1 cellular context compared by ENCODE assay signal in the genomic region with DNA sequence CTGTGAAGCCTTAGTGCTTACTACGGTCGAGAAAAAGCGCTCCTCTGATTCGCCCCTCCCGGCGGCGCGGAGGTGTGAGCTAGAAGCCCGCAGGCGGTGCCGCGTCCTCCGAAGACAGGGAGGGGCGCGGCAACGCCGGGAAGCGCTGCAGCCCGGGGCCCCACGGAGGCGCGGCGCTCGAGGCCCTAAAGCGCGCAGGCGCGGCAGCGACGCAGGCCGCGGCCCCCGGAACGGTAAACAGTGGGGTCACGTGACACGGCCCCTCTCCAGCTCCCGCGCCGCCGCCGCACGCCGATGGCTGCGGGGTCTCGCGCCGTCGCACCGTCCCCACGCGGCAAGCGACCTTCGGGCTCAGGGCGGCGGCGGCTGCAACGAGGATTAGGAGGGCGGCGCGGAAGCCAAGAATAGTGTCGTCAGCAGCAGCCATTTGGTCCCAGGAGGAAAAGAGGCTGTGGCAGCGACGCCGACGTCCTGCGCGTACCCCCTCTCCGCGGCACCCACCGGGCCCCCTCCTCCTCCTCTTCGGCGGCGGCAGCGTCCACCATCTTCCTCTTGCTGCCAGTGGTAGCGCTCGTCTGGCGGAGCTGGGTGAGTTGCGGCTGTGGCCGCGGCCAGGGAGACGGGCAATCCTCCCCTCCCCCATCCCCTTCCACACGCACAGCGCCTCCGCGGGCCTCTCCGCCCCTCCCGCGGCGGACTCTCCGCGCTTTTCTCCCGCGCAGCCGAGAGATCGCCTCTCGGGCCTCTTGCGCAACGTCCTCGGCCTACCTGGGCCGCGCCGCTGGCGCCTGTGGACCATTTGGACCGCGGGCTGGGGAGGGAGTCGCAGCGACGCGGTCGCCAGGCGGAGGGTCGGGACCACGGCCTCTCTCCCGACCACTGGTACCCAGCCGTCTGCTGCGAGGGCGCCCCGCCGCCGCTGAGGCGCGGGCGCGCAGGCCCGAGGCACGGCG.
TF ChIP-seq lines count a peak whose summit lies in the region.

A gene with protein sequence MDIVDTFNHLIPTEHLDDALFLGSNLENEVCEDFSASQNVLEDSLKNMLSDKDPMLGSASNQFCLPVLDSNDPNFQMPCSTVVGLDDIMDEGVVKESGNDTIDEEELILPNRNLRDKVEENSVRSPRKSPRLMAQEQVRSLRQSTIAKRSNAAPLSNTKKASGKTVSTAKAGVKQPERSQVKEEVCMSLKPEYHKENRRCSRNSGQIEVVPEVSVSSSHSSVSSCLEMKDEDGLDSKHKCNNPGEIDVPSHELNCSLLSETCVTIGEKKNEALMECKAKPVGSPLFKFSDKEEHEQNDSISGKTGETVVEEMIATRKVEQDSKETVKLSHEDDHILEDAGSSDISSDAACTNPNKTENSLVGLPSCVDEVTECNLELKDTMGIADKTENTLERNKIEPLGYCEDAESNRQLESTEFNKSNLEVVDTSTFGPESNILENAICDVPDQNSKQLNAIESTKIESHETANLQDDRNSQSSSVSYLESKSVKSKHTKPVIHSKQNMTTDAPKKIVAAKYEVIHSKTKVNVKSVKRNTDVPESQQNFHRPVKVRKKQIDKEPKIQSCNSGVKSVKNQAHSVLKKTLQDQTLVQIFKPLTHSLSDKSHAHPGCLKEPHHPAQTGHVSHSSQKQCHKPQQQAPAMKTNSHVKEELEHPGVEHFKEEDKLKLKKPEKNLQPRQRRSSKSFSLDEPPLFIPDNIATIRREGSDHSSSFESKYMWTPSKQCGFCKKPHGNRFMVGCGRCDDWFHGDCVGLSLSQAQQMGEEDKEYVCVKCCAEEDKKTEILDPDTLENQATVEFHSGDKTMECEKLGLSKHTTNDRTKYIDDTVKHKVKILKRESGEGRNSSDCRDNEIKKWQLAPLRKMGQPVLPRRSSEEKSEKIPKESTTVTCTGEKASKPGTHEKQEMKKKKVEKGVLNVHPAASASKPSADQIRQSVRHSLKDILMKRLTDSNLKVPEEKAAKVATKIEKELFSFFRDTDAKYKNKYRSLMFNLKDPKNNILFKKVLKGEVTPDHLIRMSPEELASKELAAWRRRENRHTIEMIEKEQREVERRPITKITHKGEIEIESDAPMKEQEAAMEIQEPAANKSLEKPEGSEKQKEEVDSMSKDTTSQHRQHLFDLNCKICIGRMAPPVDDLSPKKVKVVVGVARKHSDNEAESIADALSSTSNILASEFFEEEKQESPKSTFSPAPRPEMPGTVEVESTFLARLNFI (N-terminal part only) (plus strand): TSS at position 240 of the 953 bp plus-strand sequence. CDS start 10,750 bp downstream, outside the sequence.

TF ChIP-seq in K562, 482 proteins besides CTCF, POLR2A, EP300 and RAD21 (continued from another document and continues in another):
- TF ChIP-seq TRIM24 (IDR thresholded peaks at IDR 0.05) (peak; percentile 52 to 71; a peak in 3 of 4 replicates), PHF21A (IDR thresholded peaks at IDR 0.05; ENCODE audit: borderline replicate concordance, low read depth) (no peak), SAP30 (IDR thresholded peaks at IDR 0.05; ENCODE audit: borderline replicate concordance, insufficient read depth, low read depth, low read length, poor library complexity, severe bottlenecking) (peak; percentile 61), GABPB1 (CRISPR knock-in tag; IDR thresholded peaks at IDR 0.05) (peak; percentile 37; the same call in 1 of the 2 replicates), GTF2A2 (tag; IDR thresholded peaks at IDR 0.05) (0 out of 2 replicates have a peak, but pooled peaks have one; percentile 24), ZNF134 (CRISPR knock-in tag; conservative IDR thresholded peaks at IDR 0.05) (no peak), ZNF766 (CRISPR knock-in tag; conservative IDR thresholded peaks at IDR 0.05) (0 out of 2 replicates have a peak, but pooled peaks have one; percentile 52), ZSCAN32 (CRISPR knock-in tag; IDR thresholded peaks at IDR 0.05) (no peak), SOX6 (IDR thresholded peaks at IDR 0.05) (peak; percentile 12; the same call in 1 of the 2 replicates), TAF7 (tag; IDR thresholded peaks at IDR 0.05) (peak; percentile 80), MBD2 (IDR thresholded peaks at IDR 0.05; ENCODE audit: borderline replicate concordance, low read depth) (peak; percentile 2; the same call in 1 of the 2 replicates), SIN3B (IDR thresholded peaks at IDR 0.05; ENCODE audit: low read depth) (peak; percentile 68), RCOR1 (IDR thresholded peaks at IDR 0.05; ENCODE audit: borderline replicate concordance in 1 of 2, low read depth in 2 of 2, low read length in 2 of 2) (peak in 1 of 2 experiments; percentile 22; a peak in 1 of 4 replicates), SUPT5H (IDR thresholded peaks at IDR 0.05) (peak; percentile 68), MYBL2 (IDR thresholded peaks at IDR 0.05; ENCODE audit: low read depth) (no peak), MYBL2 (CRISPR knock-in tag; IDR thresholded peaks at IDR 0.05; ENCODE audit: borderline replicate concordance) (no peak), MAZ (CRISPR knock-in tag; conservative IDR thresholded peaks at IDR 0.05 in 1 of 2, IDR thresholded peaks at IDR 0.05 in 1 of 2) (peak; percentile 92 to 95), ZNF830 (CRISPR knock-in tag; IDR thresholded peaks at IDR 0.05) (peak; percentile 77; the same call in 1 of the 2 replicates), RB1 (IDR thresholded peaks at IDR 0.05; ENCODE audit: low read depth) (peak; percentile 94), ZNF707 (CRISPR knock-in tag; conservative IDR thresholded peaks at IDR 0.05) (no peak), ETS2 (tag; IDR thresholded peaks at IDR 0.05; ENCODE audit: borderline replicate concordance, poor library complexity, severe bottlenecking) (no peak), HCFC1 (IDR thresholded peaks at IDR 0.05; ENCODE audit: low read depth, low read length) (peak; percentile 37), HDAC2 (IDR thresholded peaks at IDR 0.05) (peak; percentile 17; the same call in 1 of the 2 replicates), KLF10 (CRISPR knock-in tag; IDR thresholded peaks at IDR 0.05) (no peak), PRMT5 (CRISPR knock-in tag; IDR thresholded peaks at IDR 0.05) (no peak), BRD4 (IDR thresholded peaks at IDR 0.05) (peak; percentile 72; the same call in 1 of the 2 replicates), CHD2 (IDR thresholded peaks at IDR 0.05; ENCODE audit: low read depth, low read length) (no peak; the same call in 1 of the 2 replicates), CHD4 (IDR thresholded peaks at IDR 0.05; ENCODE audit: insufficient read depth, insufficient replicate concordance, low read depth, low read length, poor library complexity, severe bottlenecking) (no peak), ZNF23 (CRISPR knock-in tag; IDR thresholded peaks at IDR 0.05) (no peak)
- TF ChIP-seq, protein P1, sequence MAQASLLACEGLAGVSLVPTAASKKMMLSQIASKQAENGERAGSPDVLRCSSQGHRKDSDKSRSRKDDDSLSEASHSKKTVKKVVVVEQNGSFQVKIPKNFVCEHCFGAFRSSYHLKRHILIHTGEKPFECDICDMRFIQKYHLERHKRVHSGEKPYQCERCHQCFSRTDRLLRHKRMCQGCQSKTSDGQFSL (CRISPR knock-in tag; IDR thresholded peaks at IDR 0.05) = peak; percentile 16; the same call in 1 of the 2 replicates
- TF ChIP-seq, protein P1 (tag; IDR thresholded peaks at IDR 0.05) = peak in 1 of 2 experiments; percentile 27; a peak in 1 of 4 replicates
- TF ChIP-seq, protein P2, sequence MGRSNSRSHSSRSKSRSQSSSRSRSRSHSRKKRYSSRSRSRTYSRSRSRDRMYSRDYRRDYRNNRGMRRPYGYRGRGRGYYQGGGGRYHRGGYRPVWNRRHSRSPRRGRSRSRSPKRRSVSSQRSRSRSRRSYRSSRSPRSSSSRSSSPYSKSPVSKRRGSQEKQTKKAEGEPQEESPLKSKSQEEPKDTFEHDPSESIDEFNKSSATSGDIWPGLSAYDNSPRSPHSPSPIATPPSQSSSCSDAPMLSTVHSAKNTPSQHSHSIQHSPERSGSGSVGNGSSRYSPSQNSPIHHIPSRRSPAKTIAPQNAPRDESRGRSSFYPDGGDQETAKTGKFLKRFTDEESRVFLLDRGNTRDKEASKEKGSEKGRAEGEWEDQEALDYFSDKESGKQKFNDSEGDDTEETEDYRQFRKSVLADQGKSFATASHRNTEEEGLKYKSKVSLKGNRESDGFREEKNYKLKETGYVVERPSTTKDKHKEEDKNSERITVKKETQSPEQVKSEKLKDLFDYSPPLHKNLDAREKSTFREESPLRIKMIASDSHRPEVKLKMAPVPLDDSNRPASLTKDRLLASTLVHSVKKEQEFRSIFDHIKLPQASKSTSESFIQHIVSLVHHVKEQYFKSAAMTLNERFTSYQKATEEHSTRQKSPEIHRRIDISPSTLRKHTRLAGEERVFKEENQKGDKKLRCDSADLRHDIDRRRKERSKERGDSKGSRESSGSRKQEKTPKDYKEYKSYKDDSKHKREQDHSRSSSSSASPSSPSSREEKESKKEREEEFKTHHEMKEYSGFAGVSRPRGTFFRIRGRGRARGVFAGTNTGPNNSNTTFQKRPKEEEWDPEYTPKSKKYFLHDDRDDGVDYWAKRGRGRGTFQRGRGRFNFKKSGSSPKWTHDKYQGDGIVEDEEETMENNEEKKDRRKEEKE (IDR thresholded peaks at IDR 0.05; ENCODE audit: borderline replicate concordance in 1 of 2, control insufficient read depth in 1 of 2, low read depth in 2 of 2, low read length in 1 of 2) = 0 out of 4 replicates have a peak, but pooled peaks of 1 of the 2 experiments have one; percentile 52
- TF ChIP-seq, protein P3, sequence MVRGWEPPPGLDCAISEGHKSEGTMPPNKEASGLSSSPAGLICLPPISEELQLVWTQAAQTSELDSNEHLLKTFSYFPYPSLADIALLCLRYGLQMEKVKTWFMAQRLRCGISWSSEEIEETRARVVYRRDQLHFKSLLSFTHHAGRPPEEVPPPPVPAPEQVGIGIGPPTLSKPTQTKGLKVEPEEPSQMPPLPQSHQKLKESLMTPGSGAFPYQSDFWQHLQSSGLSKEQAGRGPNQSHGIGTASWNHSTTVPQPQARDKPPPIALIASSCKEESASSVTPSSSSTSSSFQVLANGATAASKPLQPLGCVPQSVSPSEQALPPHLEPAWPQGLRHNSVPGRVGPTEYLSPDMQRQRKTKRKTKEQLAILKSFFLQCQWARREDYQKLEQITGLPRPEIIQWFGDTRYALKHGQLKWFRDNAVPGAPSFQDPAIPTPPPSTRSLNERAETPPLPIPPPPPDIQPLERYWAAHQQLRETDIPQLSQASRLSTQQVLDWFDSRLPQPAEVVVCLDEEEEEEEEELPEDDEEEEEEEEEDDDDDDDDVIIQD (CRISPR knock-in tag; IDR thresholded peaks at IDR 0.05) = no peak
- TF ChIP-seq, protein P4, sequence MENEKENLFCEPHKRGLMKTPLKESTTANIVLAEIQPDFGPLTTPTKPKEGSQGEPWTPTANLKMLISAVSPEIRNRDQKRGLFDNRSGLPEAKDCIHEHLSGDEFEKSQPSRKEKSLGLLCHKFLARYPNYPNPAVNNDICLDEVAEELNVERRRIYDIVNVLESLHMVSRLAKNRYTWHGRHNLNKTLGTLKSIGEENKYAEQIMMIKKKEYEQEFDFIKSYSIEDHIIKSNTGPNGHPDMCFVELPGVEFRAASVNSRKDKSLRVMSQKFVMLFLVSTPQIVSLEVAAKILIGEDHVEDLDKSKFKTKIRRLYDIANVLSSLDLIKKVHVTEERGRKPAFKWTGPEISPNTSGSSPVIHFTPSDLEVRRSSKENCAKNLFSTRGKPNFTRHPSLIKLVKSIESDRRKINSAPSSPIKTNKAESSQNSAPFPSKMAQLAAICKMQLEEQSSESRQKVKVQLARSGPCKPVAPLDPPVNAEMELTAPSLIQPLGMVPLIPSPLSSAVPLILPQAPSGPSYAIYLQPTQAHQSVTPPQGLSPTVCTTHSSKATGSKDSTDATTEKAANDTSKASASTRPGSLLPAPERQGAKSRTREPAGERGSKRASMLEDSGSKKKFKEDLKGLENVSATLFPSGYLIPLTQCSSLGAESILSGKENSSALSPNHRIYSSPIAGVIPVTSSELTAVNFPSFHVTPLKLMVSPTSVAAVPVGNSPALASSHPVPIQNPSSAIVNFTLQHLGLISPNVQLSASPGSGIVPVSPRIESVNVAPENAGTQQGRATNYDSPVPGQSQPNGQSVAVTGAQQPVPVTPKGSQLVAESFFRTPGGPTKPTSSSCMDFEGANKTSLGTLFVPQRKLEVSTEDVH (IDR thresholded peaks at IDR 0.05; ENCODE audit: low read depth, partially characterized antibody) = peak; percentile 68
- TF ChIP-seq, protein P5, sequence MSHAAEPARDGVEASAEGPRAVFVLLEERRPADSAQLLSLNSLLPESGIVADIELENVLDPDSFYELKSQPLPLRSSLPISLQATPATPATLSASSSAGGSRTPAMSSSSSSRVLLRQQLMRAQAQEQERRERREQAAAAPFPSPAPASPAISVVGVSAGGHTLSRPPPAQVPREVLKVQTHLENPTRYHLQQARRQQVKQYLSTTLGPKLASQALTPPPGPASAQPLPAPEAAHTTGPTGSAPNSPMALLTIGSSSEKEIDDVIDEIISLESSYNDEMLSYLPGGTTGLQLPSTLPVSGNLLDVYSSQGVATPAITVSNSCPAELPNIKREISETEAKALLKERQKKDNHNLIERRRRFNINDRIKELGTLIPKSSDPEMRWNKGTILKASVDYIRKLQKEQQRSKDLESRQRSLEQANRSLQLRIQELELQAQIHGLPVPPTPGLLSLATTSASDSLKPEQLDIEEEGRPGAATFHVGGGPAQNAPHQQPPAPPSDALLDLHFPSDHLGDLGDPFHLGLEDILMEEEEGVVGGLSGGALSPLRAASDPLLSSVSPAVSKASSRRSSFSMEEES (CRISPR knock-in tag; IDR thresholded peaks at IDR 0.05) = peak; percentile 100
- TF ChIP-seq, protein P6, sequence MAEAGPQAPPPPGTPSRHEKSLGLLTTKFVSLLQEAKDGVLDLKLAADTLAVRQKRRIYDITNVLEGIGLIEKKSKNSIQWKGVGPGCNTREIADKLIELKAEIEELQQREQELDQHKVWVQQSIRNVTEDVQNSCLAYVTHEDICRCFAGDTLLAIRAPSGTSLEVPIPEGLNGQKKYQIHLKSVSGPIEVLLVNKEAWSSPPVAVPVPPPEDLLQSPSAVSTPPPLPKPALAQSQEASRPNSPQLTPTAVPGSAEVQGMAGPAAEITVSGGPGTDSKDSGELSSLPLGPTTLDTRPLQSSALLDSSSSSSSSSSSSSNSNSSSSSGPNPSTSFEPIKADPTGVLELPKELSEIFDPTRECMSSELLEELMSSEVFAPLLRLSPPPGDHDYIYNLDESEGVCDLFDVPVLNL (CRISPR knock-in tag; IDR thresholded peaks at IDR 0.05; ENCODE audit: low read depth) = peak; percentile 22; the same call in 1 of the 2 replicates
- TF ChIP-seq, protein P7, sequence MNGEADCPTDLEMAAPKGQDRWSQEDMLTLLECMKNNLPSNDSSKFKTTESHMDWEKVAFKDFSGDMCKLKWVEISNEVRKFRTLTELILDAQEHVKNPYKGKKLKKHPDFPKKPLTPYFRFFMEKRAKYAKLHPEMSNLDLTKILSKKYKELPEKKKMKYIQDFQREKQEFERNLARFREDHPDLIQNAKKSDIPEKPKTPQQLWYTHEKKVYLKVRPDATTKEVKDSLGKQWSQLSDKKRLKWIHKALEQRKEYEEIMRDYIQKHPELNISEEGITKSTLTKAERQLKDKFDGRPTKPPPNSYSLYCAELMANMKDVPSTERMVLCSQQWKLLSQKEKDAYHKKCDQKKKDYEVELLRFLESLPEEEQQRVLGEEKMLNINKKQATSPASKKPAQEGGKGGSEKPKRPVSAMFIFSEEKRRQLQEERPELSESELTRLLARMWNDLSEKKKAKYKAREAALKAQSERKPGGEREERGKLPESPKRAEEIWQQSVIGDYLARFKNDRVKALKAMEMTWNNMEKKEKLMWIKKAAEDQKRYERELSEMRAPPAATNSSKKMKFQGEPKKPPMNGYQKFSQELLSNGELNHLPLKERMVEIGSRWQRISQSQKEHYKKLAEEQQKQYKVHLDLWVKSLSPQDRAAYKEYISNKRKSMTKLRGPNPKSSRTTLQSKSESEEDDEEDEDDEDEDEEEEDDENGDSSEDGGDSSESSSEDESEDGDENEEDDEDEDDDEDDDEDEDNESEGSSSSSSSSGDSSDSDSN (IDR thresholded peaks at IDR 0.05; ENCODE audit: borderline replicate concordance in 1 of 2, low read depth in 2 of 2, low read length in 2 of 2) = peak; percentile 47 to 59; a peak in 1 of 4 replicates
